1 cellular context compared by ENCODE assay signal in genomic region chr13:23433171-23434153, GRCh38.
TF ChIP-seq lines count a peak whose summit lies in the region.

Gene SACS, minus strand, starts transcription at chr13:23433702. Its CDS starts 22,463 bp downstream, at chr13:23411239.

TF ChIP-seq in endothelial cell of umbilical vein, 7 proteins besides CTCF, POLR2A, EP300 and RAD21:
- no peak for TF ChIP-seq GATA2 (IDR thresholded peaks at IDR 0.05; ENCODE audit: insufficient read depth, insufficient read length, low read depth, low read length)
- no peak for TF ChIP-seq EZH2 (IDR thresholded peaks at IDR 0.05; ENCODE audit: borderline replicate concordance, low read depth, low read length, severe bottlenecking)
- no peak for TF ChIP-seq POLR2AphosphoS5 (IDR thresholded peaks at IDR 0.05; ENCODE audit: insufficient read depth, low read depth, low read length)
- no peak for TF ChIP-seq MAX (IDR thresholded peaks at IDR 0.05; ENCODE audit: insufficient read depth, insufficient read length)
- no peak for TF ChIP-seq FOS (IDR thresholded peaks at IDR 0.05; ENCODE audit: borderline replicate concordance, insufficient read depth, low read length)
- no peak for TF ChIP-seq JUN (IDR thresholded peaks at IDR 0.05; ENCODE audit: borderline replicate concordance, insufficient read depth, insufficient read length, low read depth)
